In the genomic region with DNA sequence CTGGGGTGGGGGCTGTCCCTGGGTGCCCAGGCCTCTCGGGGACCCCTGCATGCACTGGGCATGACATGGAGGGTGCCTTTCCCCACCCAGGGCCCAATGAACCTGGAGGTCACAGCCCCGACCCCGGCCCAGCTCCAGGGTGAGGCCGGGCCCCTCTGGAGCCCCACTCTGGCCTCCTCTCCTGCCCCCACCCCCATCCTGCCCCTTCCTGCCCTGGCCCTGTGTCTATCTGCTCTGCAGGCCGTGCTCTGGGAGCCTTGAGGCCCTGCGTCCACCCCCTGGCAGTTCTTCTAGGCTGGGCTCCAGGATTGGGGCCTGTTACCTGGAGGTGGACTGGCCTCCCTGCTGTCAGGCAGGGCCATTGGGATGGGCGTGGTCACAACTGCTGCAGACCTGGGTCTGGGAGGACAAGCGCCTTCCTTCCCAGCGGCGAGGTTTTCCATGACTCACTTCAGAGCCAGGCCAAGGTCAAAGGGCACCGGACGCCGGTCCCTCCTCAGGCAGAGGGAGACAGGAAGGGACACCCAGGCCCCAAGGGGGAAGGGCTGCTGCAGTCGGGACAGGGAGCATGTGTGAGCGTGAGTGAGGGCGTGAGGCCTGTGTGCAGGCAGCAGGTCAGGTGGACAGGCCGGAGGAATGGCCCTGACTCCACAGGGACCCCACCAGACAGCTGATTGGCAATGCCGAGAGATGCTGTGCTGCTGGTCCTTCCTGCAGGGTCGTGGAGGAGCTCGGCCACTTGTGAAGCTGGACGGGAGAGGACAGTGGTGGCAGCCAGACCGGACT, we compare ENCODE assay signal across 1 cellular context.
TF ChIP-seq lines count a peak whose summit lies in the region.

No MANE protein-coding gene starts in this region.

TF ChIP-seq in HepG2, 621 proteins besides CTCF, POLR2A, EP300 and RAD21 (continued from another document):
- TF ChIP-seq, protein P1, sequence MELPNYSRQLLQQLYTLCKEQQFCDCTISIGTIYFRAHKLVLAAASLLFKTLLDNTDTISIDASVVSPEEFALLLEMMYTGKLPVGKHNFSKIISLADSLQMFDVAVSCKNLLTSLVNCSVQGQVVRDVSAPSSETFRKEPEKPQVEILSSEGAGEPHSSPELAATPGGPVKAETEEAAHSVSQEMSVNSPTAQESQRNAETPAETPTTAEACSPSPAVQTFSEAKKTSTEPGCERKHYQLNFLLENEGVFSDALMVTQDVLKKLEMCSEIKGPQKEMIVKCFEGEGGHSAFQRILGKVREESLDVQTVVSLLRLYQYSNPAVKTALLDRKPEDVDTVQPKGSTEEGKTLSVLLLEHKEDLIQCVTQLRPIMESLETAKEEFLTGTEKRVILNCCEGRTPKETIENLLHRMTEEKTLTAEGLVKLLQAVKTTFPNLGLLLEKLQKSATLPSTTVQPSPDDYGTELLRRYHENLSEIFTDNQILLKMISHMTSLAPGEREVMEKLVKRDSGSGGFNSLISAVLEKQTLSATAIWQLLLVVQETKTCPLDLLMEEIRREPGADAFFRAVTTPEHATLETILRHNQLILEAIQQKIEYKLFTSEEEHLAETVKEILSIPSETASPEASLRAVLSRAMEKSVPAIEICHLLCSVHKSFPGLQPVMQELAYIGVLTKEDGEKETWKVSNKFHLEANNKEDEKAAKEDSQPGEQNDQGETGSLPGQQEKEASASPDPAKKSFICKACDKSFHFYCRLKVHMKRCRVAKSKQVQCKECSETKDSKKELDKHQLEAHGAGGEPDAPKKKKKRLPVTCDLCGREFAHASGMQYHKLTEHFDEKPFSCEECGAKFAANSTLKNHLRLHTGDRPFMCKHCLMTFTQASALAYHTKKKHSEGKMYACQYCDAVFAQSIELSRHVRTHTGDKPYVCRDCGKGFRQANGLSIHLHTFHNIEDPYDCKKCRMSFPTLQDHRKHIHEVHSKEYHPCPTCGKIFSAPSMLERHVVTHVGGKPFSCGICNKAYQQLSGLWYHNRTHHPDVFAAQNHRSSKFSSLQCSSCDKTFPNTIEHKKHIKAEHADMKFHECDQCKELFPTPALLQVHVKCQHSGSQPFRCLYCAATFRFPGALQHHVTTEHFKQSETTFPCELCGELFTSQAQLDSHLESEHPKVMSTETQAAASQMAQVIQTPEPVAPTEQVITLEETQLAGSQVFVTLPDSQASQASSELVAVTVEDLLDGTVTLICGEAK (IDR thresholded peaks at IDR 0.05): no peak
- TF ChIP-seq, protein P1 (CRISPR knock-in tag; IDR thresholded peaks at IDR 0.05): no peak; the same call in 1 of the 2 replicates
TF ChIP-seq in HepG2: peak in this region for 187.
